In the genomic region with DNA sequence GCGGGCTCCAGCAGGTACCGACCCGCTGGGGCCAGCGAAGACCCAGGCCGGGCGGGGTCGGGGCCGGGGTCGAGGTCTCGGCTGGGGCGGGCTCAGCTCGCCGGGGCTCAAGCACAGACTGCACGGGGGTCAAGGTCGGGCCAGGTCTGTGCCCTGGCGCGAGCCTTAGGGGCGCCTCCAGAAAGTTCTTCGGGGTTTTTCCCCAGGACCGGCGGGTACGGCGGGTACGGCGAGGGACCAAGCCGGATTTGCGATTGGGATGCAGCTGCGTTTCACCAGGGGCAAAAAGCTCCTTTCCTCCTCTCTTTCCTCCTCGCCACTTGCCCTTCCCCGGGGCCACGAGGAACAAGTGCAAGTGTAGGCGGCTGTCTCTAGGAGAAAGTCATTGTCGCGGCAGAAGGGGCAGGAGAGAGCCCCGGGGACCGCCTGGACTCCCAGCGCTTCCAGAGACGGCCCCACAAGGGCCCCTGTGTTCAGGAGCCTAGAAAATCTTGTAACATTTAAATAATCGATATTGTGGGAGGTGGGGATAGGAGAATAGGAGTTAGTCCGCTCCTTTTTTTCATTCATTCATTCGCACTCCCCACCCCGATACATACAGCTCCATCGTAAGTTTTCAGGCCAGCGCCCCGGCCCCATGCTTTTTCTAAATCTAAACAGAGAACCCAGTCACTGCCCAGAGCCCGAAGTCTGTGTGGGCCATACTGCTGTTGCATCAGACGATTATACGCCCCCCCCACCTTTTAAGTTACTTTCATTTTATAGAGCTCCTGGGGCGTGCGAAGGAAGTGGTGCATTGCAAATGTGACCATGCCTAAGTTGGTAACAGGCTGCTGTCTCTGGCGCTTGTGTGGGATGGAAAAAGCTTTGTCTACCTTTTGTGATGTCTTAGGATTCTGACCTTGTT, we compare ENCODE assay signal across 8 cellular contexts. TPM values are rescaled to one million over a fixed set of nuclear protein-coding genes. Genes with fewer than 3 reads are reported as not detected.
DNase-seq lines count a peak whose midpoint lies in the region; ATAC-seq lines count a peak whose summit lies in the region.

No MANE protein-coding gene starts in this region.

- peak overlapping the region; percentile 82 to 91 for H3K4me3 ChIP-seq in duodenal mucosa (ENCODE audit: low read depth in 1 of 2, low read length in 2 of 2)
- peak overlapping the region; percentile 75 for H3K4me3 ChIP-seq in mesodermal cell (ENCODE audit: extremely low read depth, insufficient read depth, low read length, poor library complexity, severe bottlenecking)

- DNase-seq in ACHN (peak; percentile 84), NCI-H2227 treated with DMSO at 0.1 percent for 48 hours (lab: John Stamatoyannopoulos, UW) (peak; percentile 54)
- peak; percentile 45 to 46 for DNase-seq in activated CD4-positive, alpha-beta T cell treated with anti-CD3 and anti-CD28 coated beads for 24 hours (ENCODE audit: low read depth in 2 of 2)
- peak; percentile 20 for DNase-seq in stimulated activated CD8-positive, alpha-beta memory T cell treated with anti-CD3 and anti-CD28 coated beads, Interleukin-7, amount 100 ng/mL, for 24 hours (ENCODE audit: low read depth)

- in situ Hi-C loops in ACHN (cut with HindIII; ENCODE audit: low pct_ligation_motif_present, low pct_unique_long_range_greater_than_20kb, low sequenced_read_pairs) = no loop called here

- WGBS in mesodermal cell (ENCODE audit: insufficient coverage in 2 of 2), 2 experiments = 0% methylated on average over 20 to 31 of the region's 51 CpGs

- peaks cover 8 to 15% of the 10 kb centered on the region in 2 donors for H3K4me1 ChIP-seq in duodenal mucosa (ENCODE audit: control insufficient read depth in 1 of 2, insufficient read depth in 2 of 2, low read length in 2 of 2)
- peaks cover 22% of the 10 kb centered on the region for H3K4me1 ChIP-seq in mesodermal cell (ENCODE audit: control insufficient read depth, insufficient read depth, low read length, poor library complexity, severe bottlenecking)

- peak; percentile 21 for ATAC-seq in GM18861 (IDR thresholded peaks at IDR 0.05; ENCODE audit: unreplicated experiment)
- peak; percentile 26 for ATAC-seq in HG03095 (IDR thresholded peaks at IDR 0.05; ENCODE audit: unreplicated experiment)

- H3K9me3 ChIP-seq in duodenal mucosa (ENCODE audit: control insufficient read depth in 1 of 2, low read length in 2 of 2) = no peaks in the 10 kb centered on the region
- H3K9me3 ChIP-seq in mesodermal cell (ENCODE audit: control insufficient read depth, low read length) = no peaks in the 10 kb centered on the region

- H3K36me3 ChIP-seq in duodenal mucosa (ENCODE audit: control insufficient read depth in 1 of 2, insufficient read depth in 2 of 2, low read length in 2 of 2) = peaks cover 0 to 4% of the 10 kb centered on the region in 2 donors
- no peaks in the 10 kb centered on the region for H3K36me3 ChIP-seq in mesodermal cell (ENCODE audit: control insufficient read depth, insufficient read depth, low read length)

- H3K9ac ChIP-seq in duodenal mucosa (ENCODE audit: low read depth in 1 of 2, low read length in 2 of 2) = peak overlapping the region; percentile 56 to 86

- H3K27me3 ChIP-seq in duodenal mucosa (ENCODE audit: control insufficient read depth in 1 of 2, insufficient read depth in 2 of 2, low read length in 2 of 2) = no peaks in the 10 kb centered on the region

- H3K27ac ChIP-seq in duodenal mucosa (ENCODE audit: low read depth, low read length) = peak overlapping the region; percentile 83
- H3K27ac ChIP-seq in mesodermal cell (ENCODE audit: low read depth, low read length, severe bottlenecking) = peak overlapping the region; percentile 83

RNA-seq across cellular contexts. Expression of a gene that starts 0.7 kb away (rescaled TPM):
- 14.7 TPM for polyA plus RNA-seq in mesodermal cell (2013, experiment 1 of 2)
- 14.2 TPM for polyA plus RNA-seq in mesodermal cell (2013, experiment 2 of 2)

Comparison
In these comparisons a context has a peak if more than half of its experiments do, and no peak if none do; other contexts are left out.
1. Peak in every context shown above with its lines: DNase-seq, ATAC-seq, H3K4me3 ChIP-seq and H3K27ac ChIP-seq.
2. DNase-seq: peak in every context shown above with its lines; median percentile 84 in ACHN; 54 in NCI-H2227 treated with DMSO at 0.1 percent for 48 hours; 46 in activated CD4-positive, alpha-beta T cell treated with anti-CD3 and anti-CD28 coated beads for 24 hours; 20 in stimulated activated CD8-positive, alpha-beta memory T cell treated with anti-CD3 and anti-CD28 coated beads, Interleukin-7, amount 100 ng/mL, for 24 hours.